Comparison of ENCODE assay signal across 16 cellular contexts in genomic region chr5:2883771-2884170, GRCh38.
"Had no signal": no experiment of that assay in that cellular context is flagged by ENCODE, and none has a peak within 500 bp of the region (broad histone marks: within the 10 kb centered on the region; RNA-seq: fewer than 3 reads in every experiment).

No MANE protein-coding gene starts in this region.

- H3K4me1 Mint-ChIP-seq: memory B cell had no signal

- H3K27me3 ChIP-seq: heart left ventricle, right atrium auricular region, uterus had no signal

- DNase-seq: cortex of kidney; dorsolateral prefrontal cortex; effector CD8-positive, alpha-beta T cell; heart left ventricle; hypothalamus; left ventricle myocardium inferior; lower lobe of right lung; midbrain; small intestine; stimulated activated CD4-positive, alpha-beta T cell treated with anti-CD3 and anti-CD28 coated beads, Interleukin-12 subunit alpha, Interleukin-12 subunit beta, amount 100 ng/mL, for 4 hours; stimulated activated naive CD4-positive, alpha-beta T cell; trophoblast cell; uterus had no signal

- H3K4me3 ChIP-seq: dorsolateral prefrontal cortex, heart left ventricle, left ventricle myocardium inferior, lower lobe of right lung, right atrium auricular region, uterus had no signal

- ATAC-seq: heart left ventricle, lower lobe of right lung had no signal

- H3K27me3 Mint-ChIP-seq: memory B cell; natural killer cell treated with Interleukin-12 subunit alpha and Interleukin-12 subunit beta and Interleukin-15 and Interleukin-18, amount 100 ng/mL, for 72 hours had no signal

- H3K27ac Mint-ChIP-seq: memory B cell; natural killer cell treated with Interleukin-12 subunit alpha and Interleukin-12 subunit beta and Interleukin-15 and Interleukin-18, amount 100 ng/mL, for 72 hours had no signal

- H3K9me3 ChIP-seq: uterus had no signal

- H3K36me3 ChIP-seq: heart left ventricle, left ventricle myocardium inferior, lower lobe of right lung, right atrium auricular region, uterus had no signal

- H3K4me1 ChIP-seq: heart left ventricle, left ventricle myocardium inferior, lower lobe of right lung, right atrium auricular region, uterus had no signal

- H3K27ac ChIP-seq: dorsolateral prefrontal cortex, heart left ventricle, left ventricle myocardium inferior, lower lobe of right lung, right atrium auricular region, uterus had no signal

- H3K4me3 Mint-ChIP-seq: memory B cell; natural killer cell treated with Interleukin-12 subunit alpha and Interleukin-12 subunit beta and Interleukin-15 and Interleukin-18, amount 100 ng/mL, for 72 hours had no signal
